8 cellular contexts compared by ENCODE assay signal in genomic region chr11:60334005-60334620, GRCh38. TPM values are rescaled to one million over a fixed set of nuclear protein-coding genes. Genes with fewer than 3 reads are reported as not detected.
A peak's percentile ranks its signal among the peaks of the same experiment; 100 is the strongest.
DNase-seq lines count a peak whose midpoint lies in the region; ATAC-seq, FAIRE-seq and TF ChIP-seq lines count a peak whose summit lies in the region.

No MANE protein-coding gene starts in this region.

- H3K9ac ChIP-seq in HepG2 (ENCODE audit: insufficient read depth, low read depth, low read length): no peak overlapping the region

- H3K79me2 ChIP-seq in HepG2 (ENCODE audit: insufficient read depth, low read length): no peaks in the 10 kb centered on the region

- TF ChIP-seq RAD21 in HepG2 (CRISPR knock-in tag; IDR thresholded peaks at IDR 0.05): 0 out of 2 replicates have a peak, but pooled peaks have one; percentile 22

- no peak overlapping the region for H3K27ac ChIP-seq in HepG2 (ENCODE audit: extremely low read length, insufficient read depth, low read length)

- no peak overlapping the region for H3K4me3 Mint-ChIP-seq in WTC11

- peaks cover 24% of the 10 kb centered on the region for H3K9me3 Mint-ChIP-seq in WTC11

- H3K27ac Mint-ChIP-seq in WTC11: no peak overlapping the region

- no peaks in the 10 kb centered on the region for H3K27me3 Mint-ChIP-seq in WTC11 (ENCODE audit: low read depth)

- DNase-seq in Caki2 (ENCODE audit: low read depth): peak; percentile 32
- peak; percentile 66 for DNase-seq in NCI-H1092 treated with DMSO at 0.1 percent for 48 hours (lab: John Stamatoyannopoulos, UW)
- DNase-seq in WTC11 (ENCODE audit: low spot score): peak; percentile 86
- DNase-seq in cardiac fibroblast (ENCODE audit: low read depth in 2 of 2): peak; percentile 45 to 68
- DNase-seq in HepG2 (ENCODE audit: low spot score): peak; percentile 42
- peak; percentile 6 for DNase-seq in stimulated activated CD8-positive, alpha-beta memory T cell treated with anti-CD3 and anti-CD28 coated beads, Interleukin-12 subunit alpha, Interleukin-12 subunit beta, amount 100 ng/mL, for 4 hours (ENCODE audit: low read depth)

- no peak overlapping the region for H3K4me2 ChIP-seq in HepG2 (ENCODE audit: low read depth, low read length)

- CTCF ChIA-PET in WTC11 (lab: Charles Lee): interaction anchor here (0.6 to 2.2 kb wide), 14 partner anchors 8 to 300 kb away, joined by 3 to 17 read pairs (median 3); no protein-coding TSS in a partner anchor
- CTCF ChIA-PET in HepG2 (lab: Yijun Ruan, JAX; ENCODE audit: low intra/inter-chr PET ratio, low total read pairs): no interaction called here

- TF ChIP-seq POLR2A in HepG2 (IDR thresholded peaks at IDR 0.05; ENCODE audit: insufficient read depth in 1 of 2, low read depth in 2 of 2, low read length in 2 of 2): no peak

- in situ Hi-C loops in Caki2 (cut with HindIII; ENCODE audit: low pct_unique_long_range_greater_than_20kb, low sequenced_read_pairs): no loop called here
- in situ Hi-C loops in HepG2 (cut with HindIII; ENCODE audit: extremely low pct_ligation_motif_present, low pct_unique_long_range_greater_than_20kb): loop anchor here (25.0 kb wide), 1 partner anchor 153 kb away; the partner anchor contains the start of gene MS4A12

- H3K4me1 ChIP-seq in HepG2 (ENCODE audit: insufficient read depth, low read length): no peaks in the 10 kb centered on the region

- POLR2A ChIA-PET in WTC11 (lab: Charles Lee) (no interaction called here), HepG2 (lab: Yijun Ruan, JAX) (no interaction called here)

- H3K36me3 ChIP-seq in HepG2 (replicated peaks in 1 of 2; ENCODE audit: control insufficient read depth in 1 of 2, insufficient read depth in 2 of 2, low read length in 2 of 2): no peaks in the 10 kb centered on the region

- TF ChIP-seq EP300 in HepG2 (IDR thresholded peaks at IDR 0.05; ENCODE audit: low read depth in 2 of 2, low read length in 2 of 2) (no peak), HepG2 (CRISPR knock-in tag; IDR thresholded peaks at IDR 0.05; ENCODE audit: borderline replicate concordance) (no peak)

- H3K4me3 ChIP-seq in cardiac fibroblast (replicated peaks in 1 of 2; ENCODE audit: low read depth in 2 of 2, low read length in 2 of 2): no peak overlapping the region
- H3K4me3 ChIP-seq in HepG2 (replicated peaks in 1 of 3; ENCODE audit: insufficient read depth in 1 of 3, low read depth in 2 of 3, low read length in 3 of 3): no peak overlapping the region

- peaks cover 10% of the 10 kb centered on the region for H3K36me3 Mint-ChIP-seq in WTC11

- intact Hi-C loops in HepG2 (cut with micrococcal nuclease; ENCODE audit: unreplicated experiment): loop anchor here (2.0 kb wide), 1 partner anchor 69 kb away; no protein-coding TSS in a partner anchor

- no TSS peak for BruUV-seq in HepG2 (replicated peaks; lab: Mats Ljungman, UMichigan)

- TF ChIP-seq CTCF in WTC11 (IDR thresholded peaks at IDR 0.05) (peak; percentile 86), cardiac fibroblast (IDR thresholded peaks at IDR 0.05; ENCODE audit: low read depth, low read length) (peak; percentile 85), HepG2 (CRISPR knock-in tag; IDR thresholded peaks at IDR 0.05) (peak; percentile 57)

- no peak overlapping the region for H2AFZ ChIP-seq in HepG2 (ENCODE audit: low read length)

- 0% methylated on average over 2 of the region's 2 CpGs for WGBS in HepG2 (ENCODE audit: low lambda C conversion rate)

- FAIRE-seq in HepG2 (lab: Jason Lieb, UNC): no peak

- H3K9me3 ChIP-seq in HepG2 (ENCODE audit: low read length): no peaks in the 10 kb centered on the region

- peaks cover 24% of the 10 kb centered on the region for H3K4me1 Mint-ChIP-seq in WTC11

- no peaks in the 10 kb centered on the region for H3K27me3 ChIP-seq in HepG2 (ENCODE audit: control insufficient read depth in 1 of 2, insufficient read depth in 2 of 2, low read length in 2 of 2)

- ATAC-seq in GM21723 (IDR thresholded peaks at IDR 0.05; ENCODE audit: unreplicated experiment) (peak; percentile 59), WTC11 (peak; percentile 95), HepG2 (peak; percentile 88), HG02588 (IDR thresholded peaks at IDR 0.05; ENCODE audit: unreplicated experiment) (no peak)

- H4K20me1 ChIP-seq in HepG2 (ENCODE audit: insufficient read depth, low read length): no peaks in the 10 kb centered on the region

RNA-seq across cellular contexts. Expression of gene MS4A6E, which starts 7.1 kb away (rescaled TPM):
- not detected in 2 replicates for total RNA-seq in Caki2 (2014; rRNA removed; shearing (Covaris generic); ENCODE audit: low replicate concordance)
- total RNA-seq in WTC11 (2021) (not detected in 3 replicates), HepG2 (2016; rRNA removed; fragmentation: Illumina TruSeq; extraction: Trizol) (not detected in 2 replicates)
- total RNA-seq in HepG2 (2016; cell fraction: cytosol; rRNA removed; fragmentation: Illumina TruSeq; extraction: Trizol; ENCODE audit: low read depth): not detected in 2 replicates
- not detected in 2 replicates for total RNA-seq in HepG2 (2016; cell fraction: insoluble cytoplasmic fraction; rRNA removed; fragmentation: Illumina TruSeq; extraction: Trizol)
- total RNA-seq in HepG2 (2016; cell fraction: membrane; rRNA removed; fragmentation: Illumina TruSeq; extraction: Trizol): not detected in 2 replicates
- not detected in 2 replicates for total RNA-seq in HepG2 (2016; cell fraction: nucleus; rRNA removed; fragmentation: Illumina TruSeq; extraction: Trizol)
- not detected in 2 replicates for polyA plus RNA-seq in HepG2 (2011; rRNA removed)
- not detected in 2 replicates for polyA plus RNA-seq in HepG2 (2011; cell fraction: cytosol; rRNA removed)
- polyA plus RNA-seq in HepG2 (2011; cell fraction: nucleus; rRNA removed): not detected in 2 replicates
- polyA plus RNA-seq in HepG2 (2012): not detected in 2 replicates
- not detected in 2 replicates for polyA plus RNA-seq in HepG2 (2016; cell fraction: cytosol; fragmentation: Illumina TruSeq; extraction: Trizol; ENCODE audit: low read depth)
- not detected in 2 replicates for polyA plus RNA-seq in HepG2 (2016; cell fraction: insoluble cytoplasmic fraction; fragmentation: Illumina TruSeq; extraction: Trizol; ENCODE audit: low read depth)
- not detected in 2 replicates for polyA plus RNA-seq in HepG2 (2016; cell fraction: membrane; fragmentation: Illumina TruSeq; extraction: Trizol; ENCODE audit: low read depth)
- not detected in 2 replicates for polyA plus RNA-seq in HepG2 (2016; cell fraction: nucleus; fragmentation: Illumina TruSeq; extraction: Trizol; ENCODE audit: insufficient read depth, low read depth)
- polyA minus RNA-seq in HepG2 (2011; rRNA and poly(A)+ RNA removed; ENCODE audit: low replicate concordance): not detected in 2 replicates
- polyA minus RNA-seq in HepG2 (2011; cell fraction: cytosol; rRNA and poly(A)+ RNA removed): not detected in 2 replicates
- polyA minus RNA-seq in HepG2 (2011; cell fraction: nucleus; rRNA and poly(A)+ RNA removed): not detected in 2 replicates

RNA-seq across cellular contexts. Expression of gene MS4A7, which starts 44.2 kb away (rescaled TPM):
- total RNA-seq in Caki2 (2014; rRNA removed; shearing (Covaris generic); ENCODE audit: low replicate concordance): not detected in 2 replicates
- total RNA-seq in WTC11 (2021) (0.25 to 0.46 TPM (median 0.31 TPM) in 3 replicates), HepG2 (2016; rRNA removed; fragmentation: Illumina TruSeq; extraction: Trizol) (not detected in 2 replicates)
- not detected in 2 replicates for total RNA-seq in HepG2 (2016; cell fraction: cytosol; rRNA removed; fragmentation: Illumina TruSeq; extraction: Trizol; ENCODE audit: low read depth)
- total RNA-seq in HepG2 (2016; cell fraction: insoluble cytoplasmic fraction; rRNA removed; fragmentation: Illumina TruSeq; extraction: Trizol): not detected in 2 replicates
- total RNA-seq in HepG2 (2016; cell fraction: membrane; rRNA removed; fragmentation: Illumina TruSeq; extraction: Trizol): not detected in 2 replicates
- total RNA-seq in HepG2 (2016; cell fraction: nucleus; rRNA removed; fragmentation: Illumina TruSeq; extraction: Trizol): not detected in 2 replicates
- polyA plus RNA-seq in HepG2 (2011; rRNA removed): not detected in 2 replicates
- polyA plus RNA-seq in HepG2 (2011; cell fraction: cytosol; rRNA removed): not detected in 2 replicates
- not detected in 2 replicates for polyA plus RNA-seq in HepG2 (2011; cell fraction: nucleus; rRNA removed)
- not detected in 2 replicates for polyA plus RNA-seq in HepG2 (2012)
- not detected in 2 replicates for polyA plus RNA-seq in HepG2 (2016; cell fraction: cytosol; fragmentation: Illumina TruSeq; extraction: Trizol; ENCODE audit: low read depth)
- polyA plus RNA-seq in HepG2 (2016; cell fraction: insoluble cytoplasmic fraction; fragmentation: Illumina TruSeq; extraction: Trizol; ENCODE audit: low read depth): not detected in 2 replicates
- polyA plus RNA-seq in HepG2 (2016; cell fraction: membrane; fragmentation: Illumina TruSeq; extraction: Trizol; ENCODE audit: low read depth): not detected in 2 replicates
- polyA plus RNA-seq in HepG2 (2016; cell fraction: nucleus; fragmentation: Illumina TruSeq; extraction: Trizol; ENCODE audit: insufficient read depth, low read depth): not detected in 2 replicates
- polyA minus RNA-seq in HepG2 (2011; rRNA and poly(A)+ RNA removed; ENCODE audit: low replicate concordance): not detected in 2 replicates
- polyA minus RNA-seq in HepG2 (2011; cell fraction: cytosol; rRNA and poly(A)+ RNA removed): not detected in 2 replicates
- not detected in 2 replicates for polyA minus RNA-seq in HepG2 (2011; cell fraction: nucleus; rRNA and poly(A)+ RNA removed)

RNA-seq across cellular contexts. Expression of gene MS4A4A, which starts 53.6 kb away (rescaled TPM):
- total RNA-seq in Caki2 (2014; rRNA removed; shearing (Covaris generic); ENCODE audit: low replicate concordance): not detected in 2 replicates
- total RNA-seq in WTC11 (2021) (not detected in 3 replicates), HepG2 (2016; rRNA removed; fragmentation: Illumina TruSeq; extraction: Trizol) (not detected in 2 replicates)
- not detected in 2 replicates for total RNA-seq in HepG2 (2016; cell fraction: cytosol; rRNA removed; fragmentation: Illumina TruSeq; extraction: Trizol; ENCODE audit: low read depth)
- not detected in 2 replicates for total RNA-seq in HepG2 (2016; cell fraction: insoluble cytoplasmic fraction; rRNA removed; fragmentation: Illumina TruSeq; extraction: Trizol)
- total RNA-seq in HepG2 (2016; cell fraction: membrane; rRNA removed; fragmentation: Illumina TruSeq; extraction: Trizol): not detected in 2 replicates
- total RNA-seq in HepG2 (2016; cell fraction: nucleus; rRNA removed; fragmentation: Illumina TruSeq; extraction: Trizol): not detected in 2 replicates
- polyA plus RNA-seq in HepG2 (2011; rRNA removed): not detected in 2 replicates
- not detected in 2 replicates for polyA plus RNA-seq in HepG2 (2011; cell fraction: cytosol; rRNA removed)
- polyA plus RNA-seq in HepG2 (2011; cell fraction: nucleus; rRNA removed): not detected in 2 replicates
- not detected in 2 replicates for polyA plus RNA-seq in HepG2 (2012)
- not detected in 2 replicates for polyA plus RNA-seq in HepG2 (2016; cell fraction: cytosol; fragmentation: Illumina TruSeq; extraction: Trizol; ENCODE audit: low read depth)
- not detected in 2 replicates for polyA plus RNA-seq in HepG2 (2016; cell fraction: insoluble cytoplasmic fraction; fragmentation: Illumina TruSeq; extraction: Trizol; ENCODE audit: low read depth)
- polyA plus RNA-seq in HepG2 (2016; cell fraction: membrane; fragmentation: Illumina TruSeq; extraction: Trizol; ENCODE audit: low read depth): not detected in 2 replicates
- polyA plus RNA-seq in HepG2 (2016; cell fraction: nucleus; fragmentation: Illumina TruSeq; extraction: Trizol; ENCODE audit: insufficient read depth, low read depth): not detected in 2 replicates
- 0.18 TPM in 1 of 2 replicates, not detected in the other for polyA minus RNA-seq in HepG2 (2011; rRNA and poly(A)+ RNA removed; ENCODE audit: low replicate concordance)
- polyA minus RNA-seq in HepG2 (2011; cell fraction: cytosol; rRNA and poly(A)+ RNA removed): not detected in 2 replicates
- polyA minus RNA-seq in HepG2 (2011; cell fraction: nucleus; rRNA and poly(A)+ RNA removed): not detected in 2 replicates

Comparison
In these comparisons a context has a peak if more than half of its experiments do, and no peak if none do; other contexts are left out.
1. DNase-seq: peak in every context shown above with its lines; median percentile 86 in WTC11; 66 in NCI-H1092 treated with DMSO at 0.1 percent for 48 hours; 56 in cardiac fibroblast; 42 in HepG2; 32 in Caki2; 6 in stimulated activated CD8-positive, alpha-beta memory T cell treated with anti-CD3 and anti-CD28 coated beads, Interleukin-12 subunit alpha, Interleukin-12 subunit beta, amount 100 ng/mL, for 4 hours.